8 cellular contexts compared by ENCODE assay signal in genomic region chr7:1555813-1556540, GRCh38. TPM values are rescaled to one million over a fixed set of nuclear protein-coding genes. Genes with fewer than 3 reads are reported as not detected.
DNase-seq lines count a peak whose midpoint lies in the region; ATAC-seq, FAIRE-seq and TF ChIP-seq lines count a peak whose summit lies in the region.

Gene TMEM184A (minus strand): TSS chr7:1556205. CDS start chr7:1555484, 721 bp downstream.

- DNase-seq in GM12891 (ENCODE audit: insufficient read length, low spot score): no peak
- peak; percentile 70 for DNase-seq in NCI-H1694 treated with DMSO at 0.1 percent for 48 hours (lab: John Stamatoyannopoulos, UW)
- peak; percentile 65 for DNase-seq in activated CD4-positive, alpha-beta T cell treated with anti-CD3 and anti-CD28 coated beads for 48 hours
- no peak for DNase-seq in epithelial cell of proximal tubule (ENCODE audit: low read depth)
- DNase-seq in osteocyte (ENCODE audit: extremely low spot score, unreplicated experiment): no peak
- no peak for DNase-seq in activated T-helper 2 cell treated with anti-CD3 and anti-CD28 coated beads, Interferon-gamma antibody, Interleukin-2, Interleukin-4, amounts not matched to agents 10 μg/mL and 5 μg/mL and 100 μg/mL, durations not matched to agents 14 hours and 24 hours and 36 hours (ENCODE audit: low spot score)
- no peak for DNase-seq in NCI-H446 treated with DMSO at 0.1 percent for 48 hours (lab: John Stamatoyannopoulos, UW)

- peaks cover 15% of the 10 kb centered on the region for H3K4me1 Mint-ChIP-seq in osteocyte (ENCODE audit: unreplicated experiment)
- H3K4me1 Mint-ChIP-seq in activated T-helper 2 cell treated with anti-CD3 and anti-CD28 coated beads, Interferon-gamma antibody, Interleukin-2, Interleukin-4, amounts not matched to agents 10 μg/mL and 5 μg/mL and 100 μg/mL, durations not matched to agents 14 hours and 24 hours and 36 hours (ENCODE audit: low read depth): no peaks in the 10 kb centered on the region

- peak within 1 kb of the TSS; percentile 44 for H3K4me3 ChIP-seq in epithelial cell of proximal tubule (ENCODE audit: low read depth, low read length)

- H3K9me3 Mint-ChIP-seq in osteocyte (ENCODE audit: unreplicated experiment): no peaks in the 10 kb centered on the region
- no peaks in the 10 kb centered on the region for H3K9me3 Mint-ChIP-seq in activated T-helper 2 cell treated with anti-CD3 and anti-CD28 coated beads, Interferon-gamma antibody, Interleukin-2, Interleukin-4, amounts not matched to agents 10 μg/mL and 5 μg/mL and 100 μg/mL, durations not matched to agents 14 hours and 24 hours and 36 hours

- H3K27me3 Mint-ChIP-seq in osteocyte (ENCODE audit: unreplicated experiment): no peaks in the 10 kb centered on the region
- H3K27me3 Mint-ChIP-seq in activated T-helper 2 cell treated with anti-CD3 and anti-CD28 coated beads, Interferon-gamma antibody, Interleukin-2, Interleukin-4, amounts not matched to agents 10 μg/mL and 5 μg/mL and 100 μg/mL, durations not matched to agents 14 hours and 24 hours and 36 hours (ENCODE audit: low read depth): no peaks in the 10 kb centered on the region

- H3K36me3 Mint-ChIP-seq in osteocyte (ENCODE audit: unreplicated experiment): no peaks in the 10 kb centered on the region
- no peaks in the 10 kb centered on the region for H3K36me3 Mint-ChIP-seq in activated T-helper 2 cell treated with anti-CD3 and anti-CD28 coated beads, Interferon-gamma antibody, Interleukin-2, Interleukin-4, amounts not matched to agents 10 μg/mL and 5 μg/mL and 100 μg/mL, durations not matched to agents 14 hours and 24 hours and 36 hours (ENCODE audit: low read depth)

- intact Hi-C loops in activated T-helper 2 cell treated with anti-CD3 and anti-CD28 coated beads, Interferon-gamma antibody, Interleukin-2, Interleukin-4, amounts not matched to agents 10 μg/mL and 5 μg/mL and 100 μg/mL, durations not matched to agents 14 hours and 24 hours and 36 hours (cut with micrococcal nuclease): no loop called here

- no peak within 1 kb of the TSS for H3K4me3 Mint-ChIP-seq in osteocyte (ENCODE audit: unreplicated experiment)
- H3K4me3 Mint-ChIP-seq in activated T-helper 2 cell treated with anti-CD3 and anti-CD28 coated beads, Interferon-gamma antibody, Interleukin-2, Interleukin-4, amounts not matched to agents 10 μg/mL and 5 μg/mL and 100 μg/mL, durations not matched to agents 14 hours and 24 hours and 36 hours (ENCODE audit: low read depth): no peak within 1 kb of the TSS

- TF ChIP-seq POLR2A in GM12891 (IDR thresholded peaks at IDR 0.05; ENCODE audit: low read depth, low read length): no peak

- TF ChIP-seq CTCF in epithelial cell of proximal tubule (conservative IDR thresholded peaks at IDR 0.05; ENCODE audit: low read depth, low read length) (peak; percentile 70), osteocyte (IDR thresholded peaks at IDR 0.05) (peak; percentile 43)

- FAIRE-seq in GM12891 (lab: Jason Lieb, UNC): peak; percentile 16

- ATAC-seq in HG03432 (IDR thresholded peaks at IDR 0.05; ENCODE audit: unreplicated experiment): no peak

- peak within 1 kb of the TSS; percentile 47 for H3K27ac Mint-ChIP-seq in osteocyte (ENCODE audit: unreplicated experiment)
- no peak within 1 kb of the TSS for H3K27ac Mint-ChIP-seq in activated T-helper 2 cell treated with anti-CD3 and anti-CD28 coated beads, Interferon-gamma antibody, Interleukin-2, Interleukin-4, amounts not matched to agents 10 μg/mL and 5 μg/mL and 100 μg/mL, durations not matched to agents 14 hours and 24 hours and 36 hours

TF ChIP-seq in GM12891, 5 proteins besides CTCF, POLR2A, EP300 and RAD21:
- no peak for TF ChIP-seq POLR2AphosphoS5 (IDR thresholded peaks at IDR 0.05; ENCODE audit: low read depth, low read length)
- no peak for TF ChIP-seq POU2F2 (IDR thresholded peaks at IDR 0.05; ENCODE audit: low read depth, low read length)
- no peak for TF ChIP-seq TAF1 (IDR thresholded peaks at IDR 0.05; ENCODE audit: low read depth, low read length)
- no peak for TF ChIP-seq SPI1 (IDR thresholded peaks at IDR 0.05; ENCODE audit: low read depth, low read length)
- TF ChIP-seq PAX5 (IDR thresholded peaks at IDR 0.05; ENCODE audit: insufficient read depth, low read length, severe bottlenecking): no peak

RNA-seq across cellular contexts. Expression of gene TMEM184A, which starts in this region (rescaled TPM):
- polyA plus RNA-seq in GM12891 (2012; ENCODE audit: low read depth, missing spikeins): 0.04 TPM
- 2.2 and 3.6 TPM in 2 replicates for total RNA-seq in epithelial cell of proximal tubule
- total RNA-seq in osteocyte: 0.27 and 0.29 TPM in 2 replicates
- total RNA-seq in activated T-helper 2 cell treated with anti-CD3 and anti-CD28 coated beads, Interferon-gamma antibody, Interleukin-2, Interleukin-4, amounts not matched to agents 10 μg/mL and 5 μg/mL and 100 μg/mL, durations not matched to agents 14 hours and 24 hours and 36 hours: 0.23 TPM in 1 of 2 replicates, not detected in the other

Comparison
In these comparisons a context has a peak if more than half of its experiments do, and no peak if none do; other contexts are left out.
1. DNase-seq: peak in NCI-H1694 treated with DMSO at 0.1 percent for 48 hours (single experiment) and activated CD4-positive, alpha-beta T cell treated with anti-CD3 and anti-CD28 coated beads for 48 hours (single experiment); none in GM12891 (single experiment), epithelial cell of proximal tubule (single experiment), osteocyte (single experiment), activated T-helper 2 cell treated with anti-CD3 and anti-CD28 coated beads, Interferon-gamma antibody, Interleukin-2, Interleukin-4, amounts not matched to agents 10 μg/mL and 5 μg/mL and 100 μg/mL, durations not matched to agents 14 hours and 24 hours and 36 hours (single experiment) and NCI-H446 treated with DMSO at 0.1 percent for 48 hours (single experiment).